ENCODE assay signal across 21 cellular contexts in genomic region chr12:30416631-30417030, GRCh38.
DNase-seq lines count a peak whose midpoint lies in the region; ATAC-seq, FAIRE-seq and TF ChIP-seq lines count a peak whose summit lies in the region.
"Had no signal": no experiment of that assay in that cellular context is flagged by ENCODE, and none has a peak within 500 bp of the region (broad histone marks: within the 10 kb centered on the region; RNA-seq: fewer than 3 reads in every experiment).

No MANE protein-coding gene starts in this region.

- POLR2A ChIA-PET in MCF 10A (lab: Yijun Ruan, JAX), result interaction anchor here (0.6 to 1.0 kb wide), 4 partner anchors 15 to 558 kb away, joined by 3 to 5 read pairs (median 3); no protein-coding TSS in a partner anchor

- TF ChIP-seq POLR2A in breast epithelium (IDR thresholded peaks at IDR 0.05), result no peak
- TF ChIP-seq POLR2A in ovary (IDR thresholded peaks at IDR 0.05), result no peak

- ATAC-seq in foreskin keratinocyte, result peak; percentile 36
- no peak for ATAC-seq in HG02852 (IDR thresholded peaks at IDR 0.05; ENCODE audit: unreplicated experiment)
- ATAC-seq: A549; CD8-positive, alpha-beta T cell; HCT116; HepG2 had no signal

- no peak overlapping the region for H3K27ac Mint-ChIP-seq in MCF 10A (ENCODE audit: low read depth, unreplicated experiment)
- H3K27ac Mint-ChIP-seq: B cell; CD8-positive, alpha-beta T cell; HFFc6 had no signal

- TF ChIP-seq CTCF in MCF 10A (IDR thresholded peaks at IDR 0.05; ENCODE audit: unreplicated experiment), result no peak
- no peak for TF ChIP-seq CTCF in breast epithelium (IDR thresholded peaks at IDR 0.05)
- TF ChIP-seq CTCF in bronchial epithelial cell (IDR thresholded peaks at IDR 0.05; ENCODE audit: insufficient read depth, low read length, severe bottlenecking), result no peak
- TF ChIP-seq CTCF in foreskin keratinocyte (conservative IDR thresholded peaks at IDR 0.05), result no peak
- TF ChIP-seq CTCF in smooth muscle cell (IDR thresholded peaks at IDR 0.05; ENCODE audit: borderline replicate concordance, insufficient read depth, poor library complexity, severe bottlenecking), result no peak
- TF ChIP-seq CTCF in ovary (IDR thresholded peaks at IDR 0.05), result no peak

- H3K4me2 ChIP-seq in smooth muscle cell, result no peak overlapping the region
- H3K4me2 ChIP-seq: A549 had no signal

- no peaks in the 10 kb centered on the region for H3K9me3 Mint-ChIP-seq in MCF 10A (ENCODE audit: unreplicated experiment)

- H3K79me2 ChIP-seq in smooth muscle cell (ENCODE audit: low read depth), result no peaks in the 10 kb centered on the region

- no peak for TF ChIP-seq EP300 in ovary (IDR thresholded peaks at IDR 0.05)

- H3K27me3 ChIP-seq in breast epithelium (no peaks in the 10 kb centered on the region), bronchial epithelial cell (ENCODE audit: control insufficient read depth, insufficient read depth, low read length) (no peaks in the 10 kb centered on the region), foreskin keratinocyte (no peaks in the 10 kb centered on the region), smooth muscle cell (ENCODE audit: low read depth) (no peaks in the 10 kb centered on the region), ovary (no peaks in the 10 kb centered on the region)
- H3K27me3 ChIP-seq: BLaER1 treated with 17β-estradiol and CSF1 and Interleukin-3, amounts not matched to agents 10 nM and 100 nM had no signal

- no peak overlapping the region for H3K9ac ChIP-seq in smooth muscle cell (ENCODE audit: low read depth)
- H3K9ac ChIP-seq: BLaER1 treated with 17β-estradiol and CSF1 and Interleukin-3, amounts not matched to agents 10 nM and 100 nM had no signal

- no peak for FAIRE-seq in bronchial epithelial cell (lab: Jason Lieb, UNC)
- FAIRE-seq: A549, HepG2 had no signal

- intact Hi-C loops in MCF 10A (cut with micrococcal nuclease) (no loop called here), breast epithelium (cut with DNase I; ENCODE audit: low total_unique reads) (no loop called here), ovary (cut with DNase I) (no loop called here)

- H3K36me3 Mint-ChIP-seq in MCF 10A (ENCODE audit: insufficient read depth, unreplicated experiment), result no peaks in the 10 kb centered on the region
- H3K36me3 Mint-ChIP-seq: CD8-positive, alpha-beta T cell had no signal

- CTCF ChIA-PET in MCF 10A (lab: Yijun Ruan, JAX), result interaction anchor here (0.6 to 0.9 kb wide), 3 partner anchors 10 to 393 kb away, joined by 3 to 5 read pairs (median 4); no protein-coding TSS in a partner anchor

- BruUV-seq in MCF 10A (replicated peaks; lab: Mats Ljungman, UMichigan), result no TSS peak

- 94% methylated on average over 3 of the region's 3 CpGs for WGBS in smooth muscle cell (ENCODE audit: low lambda C conversion rate)
- 90 to 97% (median 96%) methylated on average over 3 of the region's 3 CpGs for WGBS in ovary, 3 donors

- H3K27ac ChIP-seq in breast epithelium (no peak overlapping the region), foreskin keratinocyte (peak overlapping the region; percentile 56), smooth muscle cell (ENCODE audit: low read depth) (peak overlapping the region; percentile 81), ovary (no peak overlapping the region)
- H3K27ac ChIP-seq: 22Rv1, A549 had no signal

- no peaks in the 10 kb centered on the region for H3K36me3 ChIP-seq in breast epithelium
- no peaks in the 10 kb centered on the region for H3K36me3 ChIP-seq in bronchial epithelial cell (ENCODE audit: control insufficient read depth, insufficient read depth, low read length)
- H3K36me3 ChIP-seq in smooth muscle cell (ENCODE audit: low read depth), result no peaks in the 10 kb centered on the region
- H3K36me3 ChIP-seq in ovary, result no peaks in the 10 kb centered on the region
- H3K36me3 ChIP-seq: BLaER1 treated with 17β-estradiol and CSF1 and Interleukin-3, amounts not matched to agents 10 nM and 100 nM had no signal

- H3K4me3 Mint-ChIP-seq in MCF 10A (ENCODE audit: unreplicated experiment), result no peak overlapping the region
- H3K4me3 Mint-ChIP-seq: B cell; CD8-positive, alpha-beta T cell; HFFc6 had no signal

- H3K27me3 Mint-ChIP-seq in MCF 10A (ENCODE audit: insufficient read depth, unreplicated experiment), result no peaks in the 10 kb centered on the region
- H3K27me3 Mint-ChIP-seq: B cell had no signal

- no peaks in the 10 kb centered on the region for H4K20me1 ChIP-seq in smooth muscle cell (ENCODE audit: low read depth)
- H4K20me1 ChIP-seq: BLaER1 treated with 17β-estradiol and CSF1 and Interleukin-3, amounts not matched to agents 10 nM and 100 nM had no signal

- H3K4me1 Mint-ChIP-seq in MCF 10A (ENCODE audit: insufficient read depth, unreplicated experiment), result peaks cover 27% of the 10 kb centered on the region
- H3K4me1 Mint-ChIP-seq: B cell had no signal

- H3K9me3 ChIP-seq in breast epithelium, result no peaks in the 10 kb centered on the region
- no peaks in the 10 kb centered on the region for H3K9me3 ChIP-seq in smooth muscle cell (replicated peaks; ENCODE audit: low read depth)
- H3K9me3 ChIP-seq in ovary, result no peaks in the 10 kb centered on the region
- H3K9me3 ChIP-seq: A549 had no signal

- H3K4me1 ChIP-seq in breast epithelium, result no peaks in the 10 kb centered on the region
- H3K4me1 ChIP-seq in foreskin keratinocyte, result peaks cover 33% of the 10 kb centered on the region
- H3K4me1 ChIP-seq in smooth muscle cell (ENCODE audit: low read depth), result no peaks in the 10 kb centered on the region
- no peaks in the 10 kb centered on the region for H3K4me1 ChIP-seq in ovary (ENCODE audit: insufficient read depth)
- H3K4me1 ChIP-seq: A549 had no signal

- H2AFZ ChIP-seq in smooth muscle cell (ENCODE audit: low read depth), result no peak overlapping the region

- peaks cover 5% of the 10 kb centered on the region for H3F3A ChIP-seq in smooth muscle cell (ENCODE audit: low read depth)

- no peak overlapping the region for H3K4me3 ChIP-seq in breast epithelium
- no peak overlapping the region for H3K4me3 ChIP-seq in bronchial epithelial cell (ENCODE audit: low read depth, low read length)
- H3K4me3 ChIP-seq in smooth muscle cell, result no peak overlapping the region
- no peak overlapping the region for H3K4me3 ChIP-seq in ovary
- H3K4me3 ChIP-seq: A549; BLaER1 treated with 17β-estradiol and CSF1 and Interleukin-3, amounts not matched to agents 10 nM and 100 nM had no signal

- DNase-seq in MCF 10A (ENCODE audit: unreplicated experiment) (peak; percentile 7), breast epithelium (ENCODE audit: low spot score in 2 of 2) (no peak), bronchial epithelial cell (ENCODE audit: low read depth) (peak; percentile 93), foreskin keratinocyte (peak; percentile 85 to 94), smooth muscle cell (lab: John Stamatoyannopoulos, UW; ENCODE audit: unreplicated experiment) (no peak), ovary (no peak), inferior parietal cortex (ENCODE audit: extremely low spot score) (no peak)
- DNase-seq: Calu3; CD8-positive, alpha-beta T cell; DMS79 treated with DMSO at 0.1 percent for 48 hours; GF-D8; GOT3; H7; HFFc6 had no signal

Comparison
In these comparisons a context has a peak if more than half of its experiments do, and no peak if none do; other contexts are left out.
1. DNase-seq: peak in MCF 10A (single experiment), bronchial epithelial cell (single experiment) and foreskin keratinocyte (2 of 2); none in breast epithelium (0 of 2), smooth muscle cell (single experiment), ovary (0 of 5) and inferior parietal cortex (single experiment).
2. H3K27ac ChIP-seq: peak in foreskin keratinocyte (single experiment) and smooth muscle cell (single experiment); none in breast epithelium (0 of 2) and ovary (0 of 2).